2 cellular contexts compared by ENCODE assay signal in the genomic region with DNA sequence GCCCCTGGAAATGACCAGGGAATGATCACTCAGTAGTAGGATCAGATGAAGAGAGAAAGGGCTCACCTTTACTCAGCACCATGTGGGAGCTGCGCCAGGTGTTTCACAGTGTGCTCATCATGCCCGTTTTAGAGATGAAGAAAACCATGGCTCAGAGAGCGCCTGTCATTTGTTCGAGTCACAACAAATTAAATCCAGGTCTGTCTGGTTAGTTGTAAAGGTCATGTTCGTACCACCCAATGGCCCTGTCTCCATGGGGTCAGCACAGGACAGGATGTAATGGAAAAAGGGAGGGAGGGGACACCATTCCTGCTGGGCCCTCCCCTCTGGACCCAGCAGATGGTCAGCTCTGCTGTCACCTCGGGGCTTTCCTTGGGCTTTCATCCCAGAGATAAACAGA.
TF ChIP-seq lines count a peak whose summit lies in the region.

No MANE protein-coding gene starts in this region.

TF ChIP-seq in liver, 16 proteins besides CTCF, POLR2A, EP300 and RAD21:
- TF ChIP-seq SP1 (IDR thresholded peaks at IDR 0.05) (no peak), REST (IDR thresholded peaks at IDR 0.05) (no peak), GABPA (IDR thresholded peaks at IDR 0.05 in 1 of 2, conservative IDR thresholded peaks at IDR 0.05 in 1 of 2) (no peak), JUND (IDR thresholded peaks at IDR 0.05) (no peak), RXRA (IDR thresholded peaks at IDR 0.05) (peak; percentile 6 to 15), HNF4A (conservative IDR thresholded peaks at IDR 0.05) (no peak), TAF1 (conservative IDR thresholded peaks at IDR 0.05) (no peak), ZBTB33 (IDR thresholded peaks at IDR 0.05) (no peak), FOXA1 (IDR thresholded peaks at IDR 0.05) (no peak), NR2F2 (IDR thresholded peaks at IDR 0.05) (peak; percentile 60)

TF ChIP-seq in HepG2, 621 proteins besides CTCF, POLR2A, EP300 and RAD21:
- TF ChIP-seq ATF7 (IDR thresholded peaks at IDR 0.05) (no peak), ATF7 (CRISPR knock-in tag; IDR thresholded peaks at IDR 0.05) (no peak), KDM6A (CRISPR knock-in tag; IDR thresholded peaks at IDR 0.05; ENCODE audit: low read depth) (no peak)
